33 cellular contexts compared by ENCODE assay signal in the genomic region with DNA sequence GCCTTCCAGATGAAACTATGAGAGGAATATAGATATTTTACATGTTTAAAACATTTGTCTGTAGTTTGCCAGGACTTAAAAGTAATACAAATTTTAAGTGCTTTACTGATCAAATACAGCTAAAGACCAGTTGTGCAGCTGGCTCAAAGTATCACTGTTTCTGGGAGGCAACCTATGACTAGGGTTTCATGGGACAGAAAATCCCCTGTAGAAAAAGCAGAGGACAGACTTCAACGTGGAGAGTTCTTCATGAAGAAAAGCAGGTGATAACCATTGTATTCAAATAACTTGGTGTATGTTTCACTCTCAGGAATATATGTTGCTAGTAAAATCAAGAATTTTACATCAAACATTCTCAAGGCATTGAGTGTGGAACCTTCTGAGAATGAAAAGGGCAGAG. TPM values are rescaled to one million over a fixed set of nuclear protein-coding genes. Genes with fewer than 3 reads are reported as not detected.
"Had no signal": no experiment of that assay in that cellular context is flagged by ENCODE, and none has a peak within 500 bp of the region (broad histone marks: within the 10 kb centered on the region; RNA-seq: fewer than 3 reads in every experiment).

No MANE protein-coding gene starts in this region.

- H3K27ac Mint-ChIP-seq: natural killer cell; nephron; neural progenitor cell; progenitor cell of endocrine pancreas; stimulated activated memory B cell treated with anti-CD40 and anti-IgM and Interleukin-4, amounts not matched to agents 10 μg/mL and 1 μg/mL and 100 μg/mL, for 72 hours; stimulated activated naive CD8-positive, alpha-beta T cell treated with anti-CD3 and anti-CD28 coated beads, Interleukin-15, amount 100 ng/mL, for 72 hours; type B pancreatic cell had no signal

- H3K36me3 ChIP-seq: neural progenitor cell, ovary, right lobe of liver, suprapubic skin, tibial artery, transverse colon, upper lobe of right lung, uterus had no signal

- H3K4me3 Mint-ChIP-seq: natural killer cell; nephron; neural progenitor cell; stimulated activated memory B cell treated with anti-CD40 and anti-IgM and Interleukin-4, amounts not matched to agents 10 μg/mL and 1 μg/mL and 100 μg/mL, for 72 hours; stimulated activated naive CD8-positive, alpha-beta T cell treated with anti-CD3 and anti-CD28 coated beads, Interleukin-15, amount 100 ng/mL, for 72 hours; type B pancreatic cell had no signal

- H3K27me3 ChIP-seq: neural progenitor cell, ovary, right lobe of liver, spleen, suprapubic skin, testis, tibial artery, transverse colon, upper lobe of right lung, uterus had no signal

- H3K36me3 Mint-ChIP-seq: natural killer cell, neural progenitor cell, type B pancreatic cell had no signal

- H3K4me3 ChIP-seq: neural progenitor cell, ovary, psoas muscle, right lobe of liver, skin epidermis, smooth muscle cell, spleen, suprapubic skin, testis, tibial artery, transverse colon, upper lobe of right lung, uterus had no signal

- H3K4me1 ChIP-seq: neural progenitor cell, parathyroid adenoma, psoas muscle, right lobe of liver, spleen, suprapubic skin, testis, tibial artery, transverse colon, upper lobe of right lung, uterus had no signal

- H3K9me3 Mint-ChIP-seq: natural killer cell; nephron; neural progenitor cell; stimulated activated memory B cell treated with anti-CD40 and anti-IgM and Interleukin-4, amounts not matched to agents 10 μg/mL and 1 μg/mL and 100 μg/mL, for 72 hours; stimulated activated naive CD8-positive, alpha-beta T cell treated with anti-CD3 and anti-CD28 coated beads, Interleukin-15, amount 100 ng/mL, for 72 hours; type B pancreatic cell had no signal

- DNase-seq: natural killer cell; occipital lobe; ovary; posterior cingulate gyrus; psoas muscle; right cardiac atrium; right lobe of liver; spleen; stimulated activated CD4-positive, alpha-beta T cell treated with anti-CD3 and anti-CD28 coated beads, Interleukin-12 subunit alpha, Interleukin-12 subunit beta, amount 100 ng/mL, for 4 hours; stimulated activated CD4-positive, alpha-beta T cell treated with anti-CD3 and anti-CD28 coated beads, Interleukin-1b, Interleukin-23, amount 100 ng/mL, for 48 hours; stimulated activated CD4-positive, alpha-beta T cell treated with anti-CD3 and anti-CD28 coated beads, Interleukin-4, amount 100 ng/mL, for 1 hour; stimulated activated CD4-positive, alpha-beta T cell treated with anti-CD3 and anti-CD28 coated beads, Interleukin-4, amount 100 ng/mL, for 4 hours; stimulated activated CD8-positive, alpha-beta memory T cell treated with anti-CD3 and anti-CD28 coated beads, Interleukin-4, amount 100 ng/mL, for 48 hours; stimulated activated naive CD4-positive, alpha-beta T cell; stimulated activated naive CD8-positive, alpha-beta T cell treated with anti-CD3 and anti-CD28 coated beads, Interleukin-15, amount 100 ng/mL, for 72 hours; stimulated activated naive CD8-positive, alpha-beta T cell treated with anti-CD3 and anti-CD28 coated beads, Interleukin-15, Interleukin-2, amounts not matched to agents 100 U/mL and 50 U/mL, for 24 hours; substantia nigra; testis; tibial artery; transverse colon; upper lobe of right lung; uterus had no signal

- H3K9me3 ChIP-seq: ovary, psoas muscle, right lobe of liver, spleen, suprapubic skin, testis, tibial artery, transverse colon, upper lobe of right lung, uterus had no signal

- H3K27ac ChIP-seq: neural progenitor cell, ovary, parathyroid adenoma, psoas muscle, right lobe of liver, skin epidermis, spleen, suprapubic skin, testis, tibial artery, transverse colon, upper lobe of right lung, uterus had no signal

- ATAC-seq: natural killer cell; psoas muscle; right cardiac atrium; right lobe of liver; stimulated activated memory B cell treated with anti-CD40 and anti-IgM and Interleukin-4, amounts not matched to agents 10 μg/mL and 1 μg/mL and 100 μg/mL, for 72 hours; stimulated activated naive CD8-positive, alpha-beta T cell treated with anti-CD3 and anti-CD28 coated beads, Interleukin-15, amount 100 ng/mL, for 72 hours; stimulated activated naive CD8-positive, alpha-beta T cell treated with anti-CD3 and anti-CD28 coated beads, Interleukin-15, Interleukin-2, amounts not matched to agents 100 U/mL and 50 U/mL, for 24 hours; upper lobe of right lung had no signal

- H3K27me3 Mint-ChIP-seq: progenitor cell of endocrine pancreas; stimulated activated memory B cell treated with anti-CD40 and anti-IgM and Interleukin-4, amounts not matched to agents 10 μg/mL and 1 μg/mL and 100 μg/mL, for 72 hours; stimulated activated naive CD8-positive, alpha-beta T cell treated with anti-CD3 and anti-CD28 coated beads, Interleukin-15, amount 100 ng/mL, for 72 hours; type B pancreatic cell had no signal

- H3K4me1 Mint-ChIP-seq: stimulated activated memory B cell treated with anti-CD40 and anti-IgM and Interleukin-4, amounts not matched to agents 10 μg/mL and 1 μg/mL and 100 μg/mL, for 72 hours; stimulated activated naive CD8-positive, alpha-beta T cell treated with anti-CD3 and anti-CD28 coated beads, Interleukin-15, amount 100 ng/mL, for 72 hours had no signal

RNA-seq across cellular contexts. Expression of a gene that starts 40.9 kb away (rescaled TPM):
- polyA plus RNA-seq: neural cell had no signal

RNA-seq across cellular contexts. Expression of a gene that starts 43.9 kb away (rescaled TPM):
- total RNA-seq: osteoblast, right lobe of liver, spleen, transverse colon, upper lobe of right lung, uterus had no signal
- polyA plus RNA-seq: spleen had no signal
